8 cellular contexts compared by ENCODE assay signal in the genomic region with DNA sequence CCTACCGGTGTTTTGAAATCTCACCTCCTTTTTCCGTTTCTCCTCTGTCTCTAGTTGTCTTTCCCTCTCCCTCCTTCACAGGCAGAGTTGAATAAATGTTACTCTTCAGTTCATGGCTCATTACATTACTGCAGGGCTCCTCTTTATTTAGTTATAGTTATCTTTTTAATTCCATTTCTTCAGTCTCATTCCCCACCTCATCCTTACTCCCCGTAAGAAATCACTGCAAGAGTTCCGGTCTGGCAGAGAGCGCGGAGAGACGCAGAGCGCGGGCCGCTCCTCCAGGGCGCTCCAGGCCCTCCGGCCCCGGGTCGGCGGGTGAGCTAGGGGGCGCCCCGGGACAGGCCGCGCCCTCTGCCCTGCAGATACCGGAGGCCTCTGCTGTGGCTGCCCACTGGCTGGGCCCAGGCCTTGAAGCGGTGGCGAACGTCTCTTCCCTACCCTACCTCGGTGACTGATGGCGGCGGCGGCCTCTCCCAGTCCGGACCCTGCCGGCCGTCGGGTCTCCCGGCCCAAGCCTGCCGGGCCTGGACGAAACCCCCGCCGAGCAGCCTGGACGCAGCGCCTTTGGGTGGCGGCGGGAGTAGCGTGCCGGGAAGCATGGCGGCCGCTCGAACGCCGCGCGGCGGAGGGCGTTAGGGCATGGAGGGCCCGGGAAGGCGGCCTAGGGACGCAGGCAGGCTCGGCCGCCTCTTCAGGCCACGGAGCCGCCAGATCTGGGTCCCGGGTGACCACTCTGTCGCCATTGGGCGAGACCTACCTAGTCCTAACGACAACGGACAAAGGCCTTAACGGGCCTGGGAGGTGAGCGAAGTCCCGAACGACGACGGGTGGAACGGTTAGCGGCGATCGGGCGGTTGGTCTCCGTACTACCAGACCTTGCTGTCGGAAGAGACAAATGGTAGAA. TPM values are rescaled to one million over a fixed set of nuclear protein-coding genes. Genes with fewer than 3 reads are reported as not detected.
A peak's percentile ranks its signal among the peaks of the same experiment; 100 is the strongest.
DNase-seq lines count a peak whose midpoint lies in the region; ATAC-seq and TF ChIP-seq lines count a peak whose summit lies in the region.

No MANE protein-coding gene starts in this region.

- peak overlapping the region; percentile 85 for H3K4me3 ChIP-seq in endodermal cell (ENCODE audit: low read length)
- H3K4me3 ChIP-seq in mesodermal cell (ENCODE audit: extremely low read depth, insufficient read depth, low read length, poor library complexity, severe bottlenecking), result peak overlapping the region; percentile 46

- no peaks in the 10 kb centered on the region for H3K9me3 Mint-ChIP-seq in endodermal cell

- H3K4me3 Mint-ChIP-seq in endodermal cell, result peak overlapping the region; percentile 77

- no peaks in the 10 kb centered on the region for H3K9me3 ChIP-seq in endodermal cell (ENCODE audit: control insufficient read depth, low read length)
- H3K9me3 ChIP-seq in mesodermal cell (ENCODE audit: control insufficient read depth, low read length), result no peaks in the 10 kb centered on the region

- peak overlapping the region; percentile 43 for H3K9ac ChIP-seq in endodermal cell (ENCODE audit: extremely low read depth, low read length, poor library complexity, severe bottlenecking)

- TF ChIP-seq CTCF in endodermal cell (conservative IDR thresholded peaks at IDR 0.05), result peak; percentile 73

- H3K36me3 Mint-ChIP-seq in endodermal cell (ENCODE audit: low read depth), result no peaks in the 10 kb centered on the region

- H3K4me1 ChIP-seq in endodermal cell (ENCODE audit: control insufficient read depth, insufficient read depth, low read length) (peaks cover 2% of the 10 kb centered on the region), mesodermal cell (ENCODE audit: control insufficient read depth, insufficient read depth, low read length, poor library complexity, severe bottlenecking) (peaks cover 7% of the 10 kb centered on the region)

- no peaks in the 10 kb centered on the region for H3K27me3 Mint-ChIP-seq in endodermal cell (ENCODE audit: insufficient read depth)

- WGBS in endodermal cell (ENCODE audit: insufficient coverage in 1 of 2, insufficient read length in 1 of 2), 2 experiments, result 4 to 5% methylated on average over 21 to 76 of the region's 76 CpGs
- WGBS in mesodermal cell (ENCODE audit: insufficient coverage in 2 of 2), 2 experiments, result 1 to 5% methylated on average over 62 to 64 of the region's 76 CpGs

- H3K27ac Mint-ChIP-seq in endodermal cell, result peak overlapping the region; percentile 91

- H3K27me3 ChIP-seq in endodermal cell (ENCODE audit: control insufficient read depth, insufficient read depth, low read length, poor library complexity, severe bottlenecking), result no peaks in the 10 kb centered on the region

- ATAC-seq in HG02970 (IDR thresholded peaks at IDR 0.05; ENCODE audit: low FRiP score, unreplicated experiment), result peak; percentile 74

- no peaks in the 10 kb centered on the region for H3K36me3 ChIP-seq in endodermal cell (ENCODE audit: control insufficient read depth, insufficient read depth, low read length)
- no peaks in the 10 kb centered on the region for H3K36me3 ChIP-seq in mesodermal cell (ENCODE audit: control insufficient read depth, insufficient read depth, low read length)

- DNase-seq in NCI-H2081 (lab: John Stamatoyannopoulos, UW) (peak; percentile 24 to 54), NCI-H2081 treated with DMSO at 0.1 percent for 48 hours (lab: John Stamatoyannopoulos, UW) (no peak), NCI-H226 (peak; percentile 74), endodermal cell (peak; percentile 93)
- DNase-seq in activated CD8-positive, alpha-beta memory T cell treated with anti-CD3 and anti-CD28 coated beads for 4 hours (ENCODE audit: low read depth in 2 of 2), result peak; percentile 22 to 39
- peak; percentile 20 to 62 for DNase-seq in stimulated activated CD8-positive, alpha-beta memory T cell treated with anti-CD3 and anti-CD28 coated beads, Interleukin-15, amount 100 ng/mL, for 4 hours (ENCODE audit: low read depth in 2 of 2)

- H3K27ac ChIP-seq in endodermal cell (ENCODE audit: low read depth, low read length), result peak overlapping the region; percentile 84
- H3K27ac ChIP-seq in mesodermal cell (ENCODE audit: low read depth, low read length, severe bottlenecking), result peak overlapping the region; percentile 91

- H3K4me1 Mint-ChIP-seq in endodermal cell, result peaks cover 21% of the 10 kb centered on the region

RNA-seq across cellular contexts. Expression of gene HMGN4, which starts 16.4 kb away (rescaled TPM):
- 10 to 100 TPM; 48.8 to 79.8 TPM for total RNA-seq in endodermal cell
- polyA plus RNA-seq in endodermal cell (2013, experiment 1 of 2), result 67.9 TPM
- 65.5 TPM for polyA plus RNA-seq in endodermal cell (2013, experiment 2 of 2)
- 67.9 TPM for polyA plus RNA-seq in mesodermal cell (2013, experiment 1 of 2)
- 65.0 TPM for polyA plus RNA-seq in mesodermal cell (2013, experiment 2 of 2)

RNA-seq across cellular contexts. Expression of gene BTN1A1, which starts 21.6 kb away (rescaled TPM):
- total RNA-seq in endodermal cell, result under 1 TPM in 1 of 2 donors, not detected in 1; 0.11 TPM
- not detected for polyA plus RNA-seq in endodermal cell (2013, experiment 1 of 2)
- polyA plus RNA-seq in endodermal cell (2013, experiment 2 of 2), result not detected
- polyA plus RNA-seq in mesodermal cell (2013, experiment 1 of 2), result not detected
- not detected for polyA plus RNA-seq in mesodermal cell (2013, experiment 2 of 2)
